In genomic region chr13:85132986-85133385, GRCh38 we compare ENCODE assay signal across 5 cellular contexts.
"Had no signal": no experiment of that assay in that cellular context is flagged by ENCODE, and none has a peak within 500 bp of the region (broad histone marks: within the 10 kb centered on the region; RNA-seq: fewer than 3 reads in every experiment).

No MANE protein-coding gene starts in this region.

- H3K4me3 ChIP-seq: K562 had no signal

- DNase-seq: IMR-90, KBM-7, KG1 had no signal

- H3K27ac ChIP-seq: HL-60 had no signal
